In the genomic region with DNA sequence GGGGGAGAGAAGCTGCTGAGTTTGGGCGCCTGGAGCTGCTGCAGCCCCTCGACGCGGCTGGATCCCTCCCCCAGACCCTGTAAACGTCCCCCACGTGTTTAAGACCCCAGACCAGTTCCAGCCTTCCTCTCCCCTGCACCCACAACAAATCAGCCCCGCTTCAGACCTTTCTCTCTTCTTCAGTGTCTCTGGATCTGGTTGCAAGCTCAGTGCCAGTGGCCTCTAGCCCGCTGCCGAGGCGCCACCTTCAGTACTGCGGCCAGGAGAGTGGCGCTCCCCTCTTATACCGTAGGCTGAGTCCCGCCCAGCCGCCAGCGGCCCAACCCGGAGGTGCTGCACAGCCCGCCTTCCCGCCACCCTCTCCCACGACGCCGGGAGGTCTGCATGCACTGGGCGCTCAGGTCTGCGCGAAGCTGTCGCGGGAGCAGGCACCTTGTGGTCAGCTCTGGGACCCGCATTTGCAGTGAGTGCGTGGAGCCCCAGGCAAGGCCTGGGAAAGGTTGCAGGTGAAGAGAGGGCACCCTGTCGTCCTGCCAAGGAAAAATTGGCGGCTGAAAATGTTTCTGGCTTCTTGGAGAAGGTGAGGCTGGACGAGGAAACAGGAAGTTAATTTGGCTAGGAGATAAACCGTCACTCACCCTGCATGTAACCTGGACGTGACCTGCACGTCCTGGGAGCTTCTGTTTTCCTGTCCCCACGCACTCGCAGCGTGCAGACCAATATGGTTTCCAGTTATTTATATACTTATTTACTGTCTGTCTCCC, we compare ENCODE assay signal across 8 cellular contexts. TPM values are rescaled to one million over a fixed set of nuclear protein-coding genes. Genes with fewer than 3 reads are reported as not detected.
A peak's percentile ranks its signal among the peaks of the same experiment; 100 is the strongest.
DNase-seq lines count a peak whose midpoint lies in the region; TF ChIP-seq lines count a peak whose summit lies in the region.

A gene with protein sequence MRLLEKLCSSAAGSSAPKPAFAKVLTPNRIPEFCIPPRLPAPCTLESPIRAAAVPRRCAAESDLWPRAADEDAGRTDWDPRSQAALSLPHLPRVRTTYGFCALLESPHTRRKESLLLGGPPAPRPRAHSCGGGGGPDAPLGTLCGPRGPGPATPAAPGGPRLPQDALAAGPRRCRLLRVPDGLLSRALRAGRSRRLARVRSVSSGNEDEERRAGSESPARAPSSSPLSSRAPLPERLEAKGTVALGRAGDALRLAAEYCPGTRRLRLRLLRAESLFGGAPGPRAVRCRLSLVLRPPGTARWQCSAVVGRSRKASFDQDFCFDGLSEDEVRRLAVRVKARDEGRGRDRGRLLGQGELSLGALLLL (minus strand): TSS at position 257 of the 764 bp plus-strand sequence. CDS start 301 bp downstream, outside the sequence.

- no peaks in the 10 kb centered on the region for H4K20me1 ChIP-seq in OCI-LY7 (ENCODE audit: insufficient read depth, low read length)

- POLR2A ChIA-PET in OCI-LY7 (lab: Charles Lee), result no interaction called here

- no peaks in the 10 kb centered on the region for H3K79me2 ChIP-seq in OCI-LY7 (ENCODE audit: insufficient read depth, low read depth, low read length)

- H3K4me1 Mint-ChIP-seq in activated naive CD4-positive, alpha-beta T cell treated with anti-CD3 and anti-CD28 coated beads, Interleukin-2, amount 10 ng/mL, durations not matched to agents 7 days and 5 days, result peaks cover 13% of the 10 kb centered on the region

- H3K4me3 ChIP-seq in left ventricle myocardium inferior (peak within 1 kb of the TSS; percentile 70), OCI-LY7 (ENCODE audit: low read depth, low read length, poor library complexity, severe bottlenecking) (no peak within 1 kb of the TSS)

- no TSS peak for BruUV-seq in OCI-LY7 (replicated peaks; lab: Mats Ljungman, UMichigan)

- intact Hi-C loops in left ventricle myocardium inferior (cut with micrococcal nuclease), result no loop called here
- intact Hi-C loops in OCI-LY7 (cut with micrococcal nuclease; ENCODE audit: unreplicated experiment), result no loop called here

- H3K4me2 ChIP-seq in OCI-LY7 (ENCODE audit: low read length), result no peak within 1 kb of the TSS

- no peaks in the 10 kb centered on the region for H3K36me3 ChIP-seq in left ventricle myocardium inferior
- no peaks in the 10 kb centered on the region for H3K36me3 ChIP-seq in OCI-LY7 (ENCODE audit: insufficient read depth, low read length)

- H3K9me3 Mint-ChIP-seq in activated naive CD4-positive, alpha-beta T cell treated with anti-CD3 and anti-CD28 coated beads, Interleukin-2, amount 10 ng/mL, durations not matched to agents 7 days and 5 days, result no peaks in the 10 kb centered on the region

- no peak within 1 kb of the TSS for H3K27ac Mint-ChIP-seq in activated naive CD4-positive, alpha-beta T cell treated with anti-CD3 and anti-CD28 coated beads, Interleukin-2, amount 10 ng/mL, durations not matched to agents 7 days and 5 days

- no peaks in the 10 kb centered on the region for H3K9me2 ChIP-seq in OCI-LY7 (ENCODE audit: insufficient read depth, low read length)

- H3K36me3 Mint-ChIP-seq in activated naive CD4-positive, alpha-beta T cell treated with anti-CD3 and anti-CD28 coated beads, Interleukin-2, amount 10 ng/mL, durations not matched to agents 7 days and 5 days, result no peaks in the 10 kb centered on the region

- H3K27ac ChIP-seq in left ventricle myocardium inferior (replicated peaks) (peak within 1 kb of the TSS; percentile 90), OCI-LY7 (ENCODE audit: low read depth, low read length, poor library complexity, severe bottlenecking) (no peak within 1 kb of the TSS)

- H3K4me1 ChIP-seq in left ventricle myocardium inferior (peaks cover 29% of the 10 kb centered on the region), OCI-LY7 (ENCODE audit: insufficient read depth, low read length, poor library complexity, severe bottlenecking) (no peaks in the 10 kb centered on the region)

- peak within 1 kb of the TSS; percentile 68 for H3K4me3 Mint-ChIP-seq in activated naive CD4-positive, alpha-beta T cell treated with anti-CD3 and anti-CD28 coated beads, Interleukin-2, amount 10 ng/mL, durations not matched to agents 7 days and 5 days

- no peak within 1 kb of the TSS for H2AFZ ChIP-seq in OCI-LY7 (ENCODE audit: low read length)

- peaks cover 75% of the 10 kb centered on the region for H3K27me3 ChIP-seq in left ventricle myocardium inferior (ENCODE audit: low read depth)

- TF ChIP-seq CTCF in left ventricle myocardium inferior (IDR thresholded peaks at IDR 0.05; ENCODE audit: borderline replicate concordance), result no peak
- TF ChIP-seq CTCF in OCI-LY7 (conservative IDR thresholded peaks at IDR 0.05; ENCODE audit: low read length), result no peak

- CTCF ChIA-PET in activated naive CD4-positive, alpha-beta T cell treated with anti-CD3 and anti-CD28 coated beads, Interleukin-2, amount 10 ng/mL, durations not matched to agents 7 days and 5 days (lab: Charles Lee), result interaction anchor here (0.8 to 1.0 kb wide), 2 partner anchors 94 to 96 kb away, joined by 3 read pairs; no protein-coding TSS in a partner anchor
- CTCF ChIA-PET in OCI-LY7 (lab: Charles Lee; ENCODE audit: unreplicated experiment), result no interaction called here

- no peaks in the 10 kb centered on the region for H3K9me3 ChIP-seq in left ventricle myocardium inferior (replicated peaks)
- H3K9me3 ChIP-seq in OCI-LY7 (ENCODE audit: low read length), result no peaks in the 10 kb centered on the region

- DNase-seq in activated naive CD4-positive, alpha-beta T cell treated with Interleukin-2 at 50 U/mL for 16 hours, result peak; percentile 42
- DNase-seq in activated naive CD4-positive, alpha-beta T cell treated with anti-CD3 and anti-CD28 coated beads, Interleukin-2, amount 50 U/mL, for 16 hours, result no peak
- peak; percentile 23 for DNase-seq in activated naive CD4-positive, alpha-beta T cell treated with anti-CD3 and anti-CD28 coated beads, Interleukin-2, amount 10 ng/mL, durations not matched to agents 7 days and 5 days
- DNase-seq in left ventricle myocardium inferior (peak; percentile 68), retina (peak; percentile 79), OCI-LY7 (ENCODE audit: low spot score) (no peak)
- DNase-seq in effector CD8-positive, alpha-beta T cell (lab: John Stamatoyannopoulos, UW), result no peak
- no peak for DNase-seq in NK-92 treated with Interleukin-12 subunit alpha and Interleukin-12 subunit beta, amount 100 ng/mL, for 24 hours (lab: John Stamatoyannopoulos, UW)

- peaks cover 82% of the 10 kb centered on the region for H3K27me3 Mint-ChIP-seq in activated naive CD4-positive, alpha-beta T cell treated with anti-CD3 and anti-CD28 coated beads, Interleukin-2, amount 10 ng/mL, durations not matched to agents 7 days and 5 days

RNA-seq across cellular contexts. Expression of the gene that starts here (rescaled TPM):
- total RNA-seq in left ventricle myocardium inferior (1.9 TPM), OCI-LY7 (2022) (not detected in 2 replicates)
- total RNA-seq in OCI-LY7 (2014; rRNA removed; shearing (Covaris generic)), result not detected in 2 replicates

Comparison
In these comparisons a context has a peak if more than half of its experiments do, and no peak if none do; other contexts are left out.
1. DNase-seq: peak in activated naive CD4-positive, alpha-beta T cell treated with Interleukin-2 at 50 U/mL for 16 hours (single experiment), activated naive CD4-positive, alpha-beta T cell treated with anti-CD3 and anti-CD28 coated beads, Interleukin-2, amount 10 ng/mL, durations not matched to agents 7 days and 5 days (single experiment), left ventricle myocardium inferior (single experiment) and retina (single experiment); none in activated naive CD4-positive, alpha-beta T cell treated with anti-CD3 and anti-CD28 coated beads, Interleukin-2, amount 50 U/mL, for 16 hours (single experiment), effector CD8-positive, alpha-beta T cell (single experiment), NK-92 treated with Interleukin-12 subunit alpha and Interleukin-12 subunit beta, amount 100 ng/mL, for 24 hours (single experiment) and OCI-LY7 (single experiment).